8 cellular contexts compared by ENCODE assay signal in the genomic region with DNA sequence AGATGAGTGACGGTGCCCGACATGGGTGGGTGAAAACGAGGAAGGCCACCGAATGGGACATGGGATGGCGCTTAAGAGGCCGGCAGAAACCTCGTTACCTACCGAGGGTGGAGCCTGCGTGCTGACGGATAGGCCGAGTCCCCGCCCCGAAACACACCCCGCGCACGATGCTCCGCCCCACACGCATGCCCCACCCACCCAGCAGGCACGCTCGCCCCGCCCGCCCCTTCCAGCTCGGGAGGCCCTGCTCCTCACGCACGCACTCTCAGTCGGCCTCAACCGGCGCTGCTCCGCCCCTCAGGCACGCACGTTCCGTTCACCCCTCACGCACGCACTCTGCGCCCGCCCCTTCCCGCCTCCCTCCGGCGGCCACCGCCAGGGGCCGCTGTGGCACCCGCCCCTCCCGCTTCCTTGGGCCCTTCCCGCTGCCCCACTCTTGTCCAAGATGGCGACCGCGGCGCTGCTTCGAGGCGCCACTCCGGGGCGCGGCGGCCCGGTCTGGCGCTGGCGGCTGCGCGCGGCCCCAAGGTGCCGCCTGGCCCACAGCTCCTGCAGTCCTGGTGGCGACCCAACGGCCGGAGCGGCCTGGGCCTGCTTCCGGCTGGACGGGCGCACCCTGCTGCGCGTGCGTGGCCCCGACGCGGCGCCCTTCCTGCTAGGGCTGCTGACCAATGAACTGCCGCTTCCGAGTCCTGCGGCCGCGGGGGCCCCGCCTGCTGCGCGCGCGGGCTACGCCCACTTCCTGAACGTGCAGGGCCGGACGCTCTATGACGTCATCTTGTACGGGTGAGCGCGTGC. TPM values are rescaled to one million over a fixed set of nuclear protein-coding genes. Genes with fewer than 3 reads are reported as not detected.
DNase-seq lines count a peak whose midpoint lies in the region; ATAC-seq and TF ChIP-seq lines count a peak whose summit lies in the region.

TSS of gene IBA57 (plus strand) at position 433 of the 798 bp plus-strand sequence. CDS start at position 446, 13 bp downstream.

- ATAC-seq in HG02870 (IDR thresholded peaks at IDR 0.05; ENCODE audit: unreplicated experiment) = peak; percentile 79
- peak; percentile 90 for ATAC-seq in left ventricle myocardium superior
- ATAC-seq in psoas muscle = peak; percentile 84 to 88 (median 86)

- DNase-seq in GM13976 (ENCODE audit: low spot score) (peak; percentile 99), NCI-H146 (lab: John Stamatoyannopoulos, UW) (peak; percentile 98), T-helper 1 cell (peak; percentile 99 to 100 (median 100)), amniotic stem cell (lab: John Stamatoyannopoulos, UW) (peak; percentile 97), left ventricle myocardium superior (peak; percentile 100), psoas muscle (peak; percentile 100), uterus (peak; percentile 99 to 100)

- peak within 1 kb of the TSS; percentile 75 for H3K4me3 ChIP-seq in psoas muscle
- peak within 1 kb of the TSS; percentile 62 to 77 for H3K4me3 ChIP-seq in uterus

- H3K27ac ChIP-seq in psoas muscle (peak within 1 kb of the TSS; percentile 99), uterus (peak within 1 kb of the TSS; percentile 89 to 99)

- peaks cover 35% of the 10 kb centered on the region for H3K4me1 ChIP-seq in psoas muscle
- H3K4me1 ChIP-seq in uterus = peaks cover 0 to 8% of the 10 kb centered on the region in 2 donors

- no peaks in the 10 kb centered on the region for H3K36me3 ChIP-seq in psoas muscle (ENCODE audit: insufficient read depth in 1 of 2, low read depth in 1 of 2)
- H3K36me3 ChIP-seq in uterus = no peaks in the 10 kb centered on the region

- intact Hi-C loops in left ventricle myocardium superior (cut with micrococcal nuclease) = no loop called here
- intact Hi-C loops in psoas muscle (cut with DNase I) = loop anchor here (2.0 to 5.0 kb wide), 2 partner anchors 31 to 33 kb away; no protein-coding TSS in a partner anchor
- intact Hi-C loops in uterus (cut with DNase I; ENCODE audit: low total_unique reads) = no loop called here

- H3K27me3 ChIP-seq in psoas muscle (ENCODE audit: insufficient read depth in 3 of 3, low read length in 2 of 3) = no peaks in the 10 kb centered on the region
- H3K27me3 ChIP-seq in uterus = no peaks in the 10 kb centered on the region

- TF ChIP-seq POLR2A in uterus (IDR thresholded peaks at IDR 0.05) = peak; percentile 76 to 98

- peak; percentile 93 for TF ChIP-seq CTCF in GM13976 (IDR thresholded peaks at IDR 0.05; ENCODE audit: borderline replicate concordance, control extremely low read depth, extremely low read depth, insufficient read depth, missing control alignments)
- peak; percentile 85 for TF ChIP-seq CTCF in psoas muscle (IDR thresholded peaks at IDR 0.05)
- peak; percentile 88 to 99 (median 94) for TF ChIP-seq CTCF in uterus (IDR thresholded peaks at IDR 0.05)

- in situ Hi-C loops in GM13976 (cut with MboI; ENCODE audit: low sequenced_read_pairs, unreplicated experiment) = no loop called here

- no peaks in the 10 kb centered on the region for H3K9me3 ChIP-seq in psoas muscle
- no peaks in the 10 kb centered on the region for H3K9me3 ChIP-seq in uterus

- 0 to 1% (median 0%) methylated on average over 45 to 93 of the region's 93 CpGs for WGBS in psoas muscle, 3 donors

RNA-seq across cellular contexts. Expression of gene IBA57, which starts in this region (rescaled TPM):
- total RNA-seq in left ventricle myocardium superior (11.2 TPM), psoas muscle (10 to 100 TPM; 11.3 to 26.2 (median 17.8) TPM), uterus (10 to 100 TPM in 2 of 4 donors, 1 to 10 TPM in 2; 3.3 to 13.5 (median 7.5) TPM)
- 10 to 100 TPM in 2 of 3 donors, 1 to 10 TPM in 1; 7.7 to 16.0 (median 11.5) TPM for polyA plus RNA-seq in psoas muscle

Comparison
In these comparisons a context has a peak if more than half of its experiments do, and no peak if none do; other contexts are left out.
1. Peak in every context shown above with its lines: DNase-seq, ATAC-seq, H3K4me3 ChIP-seq and H3K27ac ChIP-seq.
2. intact Hi-C loops: an anchor here in psoas muscle (2.0 to 5.0 kb wide); none called in left ventricle myocardium superior and uterus.